Comparison of ENCODE assay signal across 1 cellular context in the genomic region with DNA sequence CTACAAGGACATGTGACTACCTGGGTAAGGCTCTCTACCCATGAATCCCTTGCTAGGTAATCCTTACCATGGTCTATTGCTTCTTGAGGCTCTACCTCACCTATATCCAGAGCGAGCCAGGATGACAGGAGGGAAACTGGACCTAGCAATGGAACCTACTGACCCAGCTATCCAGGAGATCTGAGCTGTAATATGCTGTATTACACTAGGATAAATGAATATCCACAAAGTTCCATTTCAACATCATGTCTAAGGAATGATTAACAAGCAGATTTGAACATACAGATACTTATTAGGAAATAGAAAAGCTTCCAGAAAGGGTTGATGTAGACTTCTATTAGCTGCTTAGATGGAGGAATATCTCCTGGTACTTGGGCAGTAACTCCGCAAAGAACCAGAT.
TF ChIP-seq lines count a peak whose summit lies in the region.

No MANE protein-coding gene starts in this region.

TF ChIP-seq in WTC11, 78 proteins besides CTCF, POLR2A, EP300 and RAD21 (continued from another document):
- TF ChIP-seq, protein P1, sequence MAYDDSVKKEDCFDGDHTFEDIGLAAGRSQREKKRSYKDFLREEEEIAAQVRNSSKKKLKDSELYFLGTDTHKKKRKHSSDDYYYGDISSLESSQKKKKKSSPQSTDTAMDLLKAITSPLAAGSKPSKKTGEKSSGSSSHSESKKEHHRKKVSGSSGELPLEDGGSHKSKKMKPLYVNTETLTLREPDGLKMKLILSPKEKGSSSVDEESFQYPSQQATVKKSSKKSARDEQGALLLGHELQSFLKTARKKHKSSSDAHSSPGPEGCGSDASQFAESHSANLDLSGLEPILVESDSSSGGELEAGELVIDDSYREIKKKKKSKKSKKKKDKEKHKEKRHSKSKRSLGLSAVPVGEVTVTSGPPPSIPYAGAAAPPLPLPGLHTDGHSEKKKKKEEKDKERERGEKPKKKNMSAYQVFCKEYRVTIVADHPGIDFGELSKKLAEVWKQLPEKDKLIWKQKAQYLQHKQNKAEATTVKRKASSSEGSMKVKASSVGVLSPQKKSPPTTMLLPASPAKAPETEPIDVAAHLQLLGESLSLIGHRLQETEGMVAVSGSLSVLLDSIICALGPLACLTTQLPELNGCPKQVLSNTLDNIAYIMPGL (CRISPR knock-in tag; IDR thresholded peaks at IDR 0.05): no peak
- TF ChIP-seq IRF2 (CRISPR knock-in tag; IDR thresholded peaks at IDR 0.05; ENCODE audit: borderline replicate concordance, low read depth): no peak
